In genomic region chr19:14689598-14690503, GRCh38 we compare ENCODE assay signal across 8 cellular contexts. TPM values are rescaled to one million over a fixed set of nuclear protein-coding genes. Genes with fewer than 3 reads are reported as not detected.
A peak's percentile ranks its signal among the peaks of the same experiment; 100 is the strongest.
DNase-seq lines count a peak whose midpoint lies in the region; ATAC-seq lines count a peak whose summit lies in the region.

TSS of gene ZNF333 (plus strand) at chr19:14690048. CDS start at chr19:14693492, 3,444 bp downstream.

- H3K27me3 Mint-ChIP-seq in activated CD4-positive, alpha-beta T cell treated with anti-CD3 and anti-CD28 coated beads, Interleukin-2, amount 10 ng/mL, durations not matched to agents 7 days and 5 days: no peaks in the 10 kb centered on the region

- peak within 1 kb of the TSS; percentile 100 for H3K27ac Mint-ChIP-seq in activated CD4-positive, alpha-beta T cell treated with anti-CD3 and anti-CD28 coated beads, Interleukin-2, amount 10 ng/mL, durations not matched to agents 7 days and 5 days

- CTCF ChIA-PET in activated CD4-positive, alpha-beta T cell treated with anti-CD3 and anti-CD28 coated beads, Interleukin-2, amount 10 ng/mL, durations not matched to agents 7 days and 5 days (lab: Charles Lee): interaction anchor here (0.6 to 10.8 kb wide), 5 partner anchors 10 to 553 kb away, joined by 3 to 100 read pairs (median 4); partner anchors contain the start of gene NDUFB7

- H4K20me1 ChIP-seq in BLaER1: no peaks in the 10 kb centered on the region

- H3K4me1 Mint-ChIP-seq in activated CD4-positive, alpha-beta T cell treated with anti-CD3 and anti-CD28 coated beads, Interleukin-2, amount 10 ng/mL, durations not matched to agents 7 days and 5 days: peaks cover 21% of the 10 kb centered on the region

- ATAC-seq in GM19324 (IDR thresholded peaks at IDR 0.05; ENCODE audit: low FRiP score, unreplicated experiment) (peak; percentile 96), HG03460 (IDR thresholded peaks at IDR 0.05; ENCODE audit: unreplicated experiment) (peak; percentile 83), left lobe of liver (peak; percentile 97)

- peak within 1 kb of the TSS; percentile 81 for H3K4me3 ChIP-seq in BLaER1

- H3K36me3 ChIP-seq in BLaER1: peaks cover 13% of the 10 kb centered on the region

- peak within 1 kb of the TSS; percentile 96 for H3K27ac ChIP-seq in BLaER1

- H3K4me1 ChIP-seq in BLaER1: peaks cover 27% of the 10 kb centered on the region

- H3K9me3 Mint-ChIP-seq in activated CD4-positive, alpha-beta T cell treated with anti-CD3 and anti-CD28 coated beads, Interleukin-2, amount 10 ng/mL, durations not matched to agents 7 days and 5 days: no peaks in the 10 kb centered on the region

- no peaks in the 10 kb centered on the region for H3K27me3 ChIP-seq in BLaER1

- peak within 1 kb of the TSS; percentile 92 for H3K4me2 ChIP-seq in BLaER1

- peak; percentile 59 to 93 for DNase-seq in NCI-H526 (lab: John Stamatoyannopoulos, UW)
- peak; percentile 99 for DNase-seq in activated CD4-positive, alpha-beta T cell treated with anti-CD3 and anti-CD28 coated beads, Interleukin-2, amount 10 ng/mL, durations not matched to agents 7 days and 5 days
- peak; percentile 46 for DNase-seq in cortex of kidney (lab: John Stamatoyannopoulos, UW)
- DNase-seq in left lobe of liver (ENCODE audit: low spot score): peak; percentile 93
- peak; percentile 100 for DNase-seq in stimulated activated CD4-positive, alpha-beta T cell treated with anti-CD3 and anti-CD28 coated beads, Interleukin-2, amount 100 ng/mL, for 24 hours

- peak within 1 kb of the TSS; percentile 94 for H3K4me3 Mint-ChIP-seq in activated CD4-positive, alpha-beta T cell treated with anti-CD3 and anti-CD28 coated beads, Interleukin-2, amount 10 ng/mL, durations not matched to agents 7 days and 5 days

- peak within 1 kb of the TSS; percentile 89 for H3K9ac ChIP-seq in BLaER1

- POLR2A ChIA-PET in activated CD4-positive, alpha-beta T cell treated with anti-CD3 and anti-CD28 coated beads, Interleukin-2, amount 10 ng/mL, durations not matched to agents 7 days and 5 days (lab: Charles Lee): interaction anchor here (1.1 kb wide), 1 partner anchor 171 kb away, joined by 4 read pairs; no protein-coding TSS in a partner anchor

- no peaks in the 10 kb centered on the region for H3K36me3 Mint-ChIP-seq in activated CD4-positive, alpha-beta T cell treated with anti-CD3 and anti-CD28 coated beads, Interleukin-2, amount 10 ng/mL, durations not matched to agents 7 days and 5 days (ENCODE audit: low read depth)

- no peaks in the 10 kb centered on the region for H3K9me3 ChIP-seq in BLaER1

RNA-seq across cellular contexts. Expression of gene ZNF333, which starts in this region (rescaled TPM):
- total RNA-seq in activated CD4-positive, alpha-beta T cell treated with anti-CD3 and anti-CD28 coated beads, Interleukin-2, amount 10 ng/mL, durations not matched to agents 7 days and 5 days: 10 to 100 TPM; 12.5 to 14.9 TPM
- 3.6 TPM for total RNA-seq in left lobe of liver

Comparison
In these comparisons a context has a peak if more than half of its experiments do, and no peak if none do; other contexts are left out.
1. Peak in every context shown above with its lines: DNase-seq, ATAC-seq, H3K4me3 ChIP-seq and H3K27ac ChIP-seq.
2. DNase-seq: peak in every context shown above with its lines; median percentile 100 in stimulated activated CD4-positive, alpha-beta T cell treated with anti-CD3 and anti-CD28 coated beads, Interleukin-2, amount 100 ng/mL, for 24 hours; 99 in activated CD4-positive, alpha-beta T cell treated with anti-CD3 and anti-CD28 coated beads, Interleukin-2, amount 10 ng/mL, durations not matched to agents 7 days and 5 days; 93 in left lobe of liver; 76 in NCI-H526; 46 in cortex of kidney.